In the genomic region with DNA sequence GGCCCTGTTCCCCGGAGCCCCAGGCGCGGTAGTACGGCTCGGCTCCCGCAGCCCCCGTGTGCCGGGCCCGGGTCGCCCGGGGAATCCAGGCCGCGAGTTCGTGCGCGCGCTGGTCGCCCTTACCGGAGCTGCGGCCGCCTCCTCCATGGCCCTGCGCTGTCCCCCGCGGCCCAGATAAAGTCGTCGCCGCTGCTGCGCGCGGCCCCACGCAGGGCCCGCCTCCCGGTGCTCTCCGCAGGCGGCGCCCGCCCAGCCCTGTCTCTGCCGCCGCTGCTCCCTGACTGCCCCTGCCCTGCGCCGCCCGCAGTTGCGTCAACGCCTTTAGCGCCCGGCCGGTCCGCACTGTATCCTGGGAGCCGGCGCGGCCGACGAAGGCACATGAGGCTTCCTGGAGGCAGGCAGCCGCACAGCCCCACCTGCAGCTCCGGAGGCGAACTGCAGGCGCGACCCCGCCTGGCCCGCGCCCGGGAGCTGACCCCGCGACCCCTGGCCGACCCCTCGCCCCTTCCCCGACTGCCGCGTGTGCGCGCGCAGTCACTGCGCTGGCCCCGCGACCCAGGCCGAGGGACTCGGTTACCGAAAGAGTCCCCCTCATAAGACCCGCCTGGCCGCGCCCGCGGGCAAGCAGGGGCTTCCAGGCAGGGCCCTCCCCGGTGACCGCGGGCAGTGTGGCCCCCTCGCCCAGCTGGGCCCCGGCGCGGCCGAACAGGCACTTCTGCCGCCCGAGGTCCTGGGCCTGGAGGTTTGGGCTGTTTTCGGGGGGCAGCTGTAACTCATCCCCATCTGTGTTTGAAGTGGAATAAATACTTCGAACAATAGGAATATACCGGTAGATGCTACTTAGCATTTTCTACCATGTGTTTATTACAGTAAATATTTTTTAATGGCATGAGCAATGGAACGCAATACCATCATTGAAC, we compare ENCODE assay signal across 1 cellular context.
TF ChIP-seq lines count a peak whose summit lies in the region.

No MANE protein-coding gene starts in this region.

TF ChIP-seq in K562, 482 proteins besides CTCF, POLR2A, EP300 and RAD21 (continued from another document and continues in another):
- TF ChIP-seq, protein P1, sequence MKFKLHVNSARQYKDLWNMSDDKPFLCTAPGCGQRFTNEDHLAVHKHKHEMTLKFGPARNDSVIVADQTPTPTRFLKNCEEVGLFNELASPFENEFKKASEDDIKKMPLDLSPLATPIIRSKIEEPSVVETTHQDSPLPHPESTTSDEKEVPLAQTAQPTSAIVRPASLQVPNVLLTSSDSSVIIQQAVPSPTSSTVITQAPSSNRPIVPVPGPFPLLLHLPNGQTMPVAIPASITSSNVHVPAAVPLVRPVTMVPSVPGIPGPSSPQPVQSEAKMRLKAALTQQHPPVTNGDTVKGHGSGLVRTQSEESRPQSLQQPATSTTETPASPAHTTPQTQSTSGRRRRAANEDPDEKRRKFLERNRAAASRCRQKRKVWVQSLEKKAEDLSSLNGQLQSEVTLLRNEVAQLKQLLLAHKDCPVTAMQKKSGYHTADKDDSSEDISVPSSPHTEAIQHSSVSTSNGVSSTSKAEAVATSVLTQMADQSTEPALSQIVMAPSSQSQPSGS (CRISPR knock-in tag; IDR thresholded peaks at IDR 0.05) = peak; percentile 80; the same call in 1 of the 2 replicates
- TF ChIP-seq ARNT (IDR thresholded peaks at IDR 0.05) (no peak), MYNN (IDR thresholded peaks at IDR 0.05) (no peak), MYNN (CRISPR knock-in tag; IDR thresholded peaks at IDR 0.05) (no peak), JUND (IDR thresholded peaks at IDR 0.05; ENCODE audit: borderline replicate concordance, low read depth, low read length) (peak; percentile 89), JUND (tag; IDR thresholded peaks at IDR 0.05; ENCODE audit: borderline replicate concordance, low read depth, low read length) (no peak; the same call in 2 of the 3 replicates), PTRF (tag; IDR thresholded peaks at IDR 0.05) (no peak), CCNT2 (IDR thresholded peaks at IDR 0.05; ENCODE audit: borderline replicate concordance, extremely low read depth, insufficient read length, low read depth, low read length) (peak; percentile 97), ZNF282 (CRISPR knock-in tag; IDR thresholded peaks at IDR 0.05) (peak; percentile 84), NCOA2 (IDR thresholded peaks at IDR 0.05; ENCODE audit: partially characterized antibody in 2 of 2) (no peak), HMGN3 (IDR thresholded peaks at IDR 0.05; ENCODE audit: borderline replicate concordance, extremely low read depth, insufficient read length, low read depth, low read length) (peak; percentile 98), SIN3B (IDR thresholded peaks at IDR 0.05; ENCODE audit: low read depth) (peak; percentile 77), GTF2E2 (tag; IDR thresholded peaks at IDR 0.05) (0 out of 2 replicates have a peak, but pooled peaks have one; percentile 19), BACH1 (tag; IDR thresholded peaks at IDR 0.05) (no peak), TAF7 (tag; IDR thresholded peaks at IDR 0.05) (no peak), RCOR1 (IDR thresholded peaks at IDR 0.05; ENCODE audit: borderline replicate concordance in 1 of 2, low read depth in 2 of 2, low read length in 2 of 2) (peak in 1 of 2 experiments; percentile 75; a peak in 2 of 4 replicates), MIER1 (IDR thresholded peaks at IDR 0.05; ENCODE audit: low read depth) (no peak), ZNF347 (CRISPR knock-in tag; IDR thresholded peaks at IDR 0.05; ENCODE audit: low read depth) (no peak), ZEB2 (IDR thresholded peaks at IDR 0.05) (0 out of 2 replicates have a peak, but pooled peaks have one; percentile 28), CBX5 (IDR thresholded peaks at IDR 0.05; ENCODE audit: borderline replicate concordance, low read depth) (peak; percentile 73; the same call in 1 of the 2 replicates), SIX5 (IDR thresholded peaks at IDR 0.05; ENCODE audit: borderline replicate concordance in 1 of 2, insufficient read depth in 1 of 2, low read depth in 1 of 2, low read length in 2 of 2) (peak in 1 of 2 experiments; percentile 40; a peak in 2 of 4 replicates), SP2 (IDR thresholded peaks at IDR 0.05; ENCODE audit: extremely low read depth, low read depth, low read length, poor library complexity, severe bottlenecking) (peak; percentile 85), MAFK (IDR thresholded peaks at IDR 0.05; ENCODE audit: low read length) (no peak; the same call in 1 of the 2 replicates), ZNF551 (CRISPR knock-in tag; IDR thresholded peaks at IDR 0.05) (no peak), SMC3 (conservative IDR thresholded peaks at IDR 0.05; ENCODE audit: insufficient read depth, low read depth, low read length) (0 out of 2 replicates have a peak, but pooled peaks have one; percentile 1), ZZZ3 (IDR thresholded peaks at IDR 0.05) (no peak)
- TF ChIP-seq, protein P2, sequence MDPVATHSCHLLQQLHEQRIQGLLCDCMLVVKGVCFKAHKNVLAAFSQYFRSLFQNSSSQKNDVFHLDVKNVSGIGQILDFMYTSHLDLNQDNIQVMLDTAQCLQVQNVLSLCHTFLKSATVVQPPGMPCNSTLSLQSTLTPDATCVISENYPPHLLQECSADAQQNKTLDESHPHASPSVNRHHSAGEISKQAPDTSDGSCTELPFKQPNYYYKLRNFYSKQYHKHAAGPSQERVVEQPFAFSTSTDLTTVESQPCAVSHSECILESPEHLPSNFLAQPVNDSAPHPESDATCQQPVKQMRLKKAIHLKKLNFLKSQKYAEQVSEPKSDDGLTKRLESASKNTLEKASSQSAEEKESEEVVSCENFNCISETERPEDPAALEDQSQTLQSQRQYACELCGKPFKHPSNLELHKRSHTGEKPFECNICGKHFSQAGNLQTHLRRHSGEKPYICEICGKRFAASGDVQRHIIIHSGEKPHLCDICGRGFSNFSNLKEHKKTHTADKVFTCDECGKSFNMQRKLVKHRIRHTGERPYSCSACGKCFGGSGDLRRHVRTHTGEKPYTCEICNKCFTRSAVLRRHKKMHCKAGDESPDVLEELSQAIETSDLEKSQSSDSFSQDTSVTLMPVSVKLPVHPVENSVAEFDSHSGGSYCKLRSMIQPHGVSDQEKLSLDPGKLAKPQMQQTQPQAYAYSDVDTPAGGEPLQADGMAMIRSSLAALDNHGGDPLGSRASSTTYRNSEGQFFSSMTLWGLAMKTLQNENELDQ (CRISPR knock-in tag; IDR thresholded peaks at IDR 0.05; ENCODE audit: borderline replicate concordance) = peak; percentile 83; the same call in 1 of the 2 replicates
- TF ChIP-seq, protein P3, sequence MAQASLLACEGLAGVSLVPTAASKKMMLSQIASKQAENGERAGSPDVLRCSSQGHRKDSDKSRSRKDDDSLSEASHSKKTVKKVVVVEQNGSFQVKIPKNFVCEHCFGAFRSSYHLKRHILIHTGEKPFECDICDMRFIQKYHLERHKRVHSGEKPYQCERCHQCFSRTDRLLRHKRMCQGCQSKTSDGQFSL (CRISPR knock-in tag; IDR thresholded peaks at IDR 0.05) = no peak; the same call in none of the 2 replicates
- TF ChIP-seq, protein P3 (tag; IDR thresholded peaks at IDR 0.05) = no peak
- TF ChIP-seq, protein P4, sequence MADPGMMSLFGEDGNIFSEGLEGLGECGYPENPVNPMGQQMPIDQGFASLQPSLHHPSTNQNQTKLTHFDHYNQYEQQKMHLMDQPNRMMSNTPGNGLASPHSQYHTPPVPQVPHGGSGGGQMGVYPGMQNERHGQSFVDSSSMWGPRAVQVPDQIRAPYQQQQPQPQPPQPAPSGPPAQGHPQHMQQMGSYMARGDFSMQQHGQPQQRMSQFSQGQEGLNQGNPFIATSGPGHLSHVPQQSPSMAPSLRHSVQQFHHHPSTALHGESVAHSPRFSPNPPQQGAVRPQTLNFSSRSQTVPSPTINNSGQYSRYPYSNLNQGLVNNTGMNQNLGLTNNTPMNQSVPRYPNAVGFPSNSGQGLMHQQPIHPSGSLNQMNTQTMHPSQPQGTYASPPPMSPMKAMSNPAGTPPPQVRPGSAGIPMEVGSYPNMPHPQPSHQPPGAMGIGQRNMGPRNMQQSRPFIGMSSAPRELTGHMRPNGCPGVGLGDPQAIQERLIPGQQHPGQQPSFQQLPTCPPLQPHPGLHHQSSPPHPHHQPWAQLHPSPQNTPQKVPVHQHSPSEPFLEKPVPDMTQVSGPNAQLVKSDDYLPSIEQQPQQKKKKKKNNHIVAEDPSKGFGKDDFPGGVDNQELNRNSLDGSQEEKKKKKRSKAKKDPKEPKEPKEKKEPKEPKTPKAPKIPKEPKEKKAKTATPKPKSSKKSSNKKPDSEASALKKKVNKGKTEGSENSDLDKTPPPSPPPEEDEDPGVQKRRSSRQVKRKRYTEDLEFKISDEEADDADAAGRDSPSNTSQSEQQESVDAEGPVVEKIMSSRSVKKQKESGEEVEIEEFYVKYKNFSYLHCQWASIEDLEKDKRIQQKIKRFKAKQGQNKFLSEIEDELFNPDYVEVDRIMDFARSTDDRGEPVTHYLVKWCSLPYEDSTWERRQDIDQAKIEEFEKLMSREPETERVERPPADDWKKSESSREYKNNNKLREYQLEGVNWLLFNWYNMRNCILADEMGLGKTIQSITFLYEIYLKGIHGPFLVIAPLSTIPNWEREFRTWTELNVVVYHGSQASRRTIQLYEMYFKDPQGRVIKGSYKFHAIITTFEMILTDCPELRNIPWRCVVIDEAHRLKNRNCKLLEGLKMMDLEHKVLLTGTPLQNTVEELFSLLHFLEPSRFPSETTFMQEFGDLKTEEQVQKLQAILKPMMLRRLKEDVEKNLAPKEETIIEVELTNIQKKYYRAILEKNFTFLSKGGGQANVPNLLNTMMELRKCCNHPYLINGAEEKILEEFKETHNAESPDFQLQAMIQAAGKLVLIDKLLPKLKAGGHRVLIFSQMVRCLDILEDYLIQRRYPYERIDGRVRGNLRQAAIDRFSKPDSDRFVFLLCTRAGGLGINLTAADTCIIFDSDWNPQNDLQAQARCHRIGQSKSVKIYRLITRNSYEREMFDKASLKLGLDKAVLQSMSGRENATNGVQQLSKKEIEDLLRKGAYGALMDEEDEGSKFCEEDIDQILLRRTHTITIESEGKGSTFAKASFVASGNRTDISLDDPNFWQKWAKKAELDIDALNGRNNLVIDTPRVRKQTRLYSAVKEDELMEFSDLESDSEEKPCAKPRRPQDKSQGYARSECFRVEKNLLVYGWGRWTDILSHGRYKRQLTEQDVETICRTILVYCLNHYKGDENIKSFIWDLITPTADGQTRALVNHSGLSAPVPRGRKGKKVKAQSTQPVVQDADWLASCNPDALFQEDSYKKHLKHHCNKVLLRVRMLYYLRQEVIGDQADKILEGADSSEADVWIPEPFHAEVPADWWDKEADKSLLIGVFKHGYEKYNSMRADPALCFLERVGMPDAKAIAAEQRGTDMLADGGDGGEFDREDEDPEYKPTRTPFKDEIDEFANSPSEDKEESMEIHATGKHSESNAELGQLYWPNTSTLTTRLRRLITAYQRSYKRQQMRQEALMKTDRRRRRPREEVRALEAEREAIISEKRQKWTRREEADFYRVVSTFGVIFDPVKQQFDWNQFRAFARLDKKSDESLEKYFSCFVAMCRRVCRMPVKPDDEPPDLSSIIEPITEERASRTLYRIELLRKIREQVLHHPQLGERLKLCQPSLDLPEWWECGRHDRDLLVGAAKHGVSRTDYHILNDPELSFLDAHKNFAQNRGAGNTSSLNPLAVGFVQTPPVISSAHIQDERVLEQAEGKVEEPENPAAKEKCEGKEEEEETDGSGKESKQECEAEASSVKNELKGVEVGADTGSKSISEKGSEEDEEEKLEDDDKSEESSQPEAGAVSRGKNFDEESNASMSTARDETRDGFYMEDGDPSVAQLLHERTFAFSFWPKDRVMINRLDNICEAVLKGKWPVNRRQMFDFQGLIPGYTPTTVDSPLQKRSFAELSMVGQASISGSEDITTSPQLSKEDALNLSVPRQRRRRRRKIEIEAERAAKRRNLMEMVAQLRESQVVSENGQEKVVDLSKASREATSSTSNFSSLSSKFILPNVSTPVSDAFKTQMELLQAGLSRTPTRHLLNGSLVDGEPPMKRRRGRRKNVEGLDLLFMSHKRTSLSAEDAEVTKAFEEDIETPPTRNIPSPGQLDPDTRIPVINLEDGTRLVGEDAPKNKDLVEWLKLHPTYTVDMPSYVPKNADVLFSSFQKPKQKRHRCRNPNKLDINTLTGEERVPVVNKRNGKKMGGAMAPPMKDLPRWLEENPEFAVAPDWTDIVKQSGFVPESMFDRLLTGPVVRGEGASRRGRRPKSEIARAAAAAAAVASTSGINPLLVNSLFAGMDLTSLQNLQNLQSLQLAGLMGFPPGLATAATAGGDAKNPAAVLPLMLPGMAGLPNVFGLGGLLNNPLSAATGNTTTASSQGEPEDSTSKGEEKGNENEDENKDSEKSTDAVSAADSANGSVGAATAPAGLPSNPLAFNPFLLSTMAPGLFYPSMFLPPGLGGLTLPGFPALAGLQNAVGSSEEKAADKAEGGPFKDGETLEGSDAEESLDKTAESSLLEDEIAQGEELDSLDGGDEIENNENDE (IDR thresholded peaks at IDR 0.05; ENCODE audit: low read depth, low read length) = no peak
- TF ChIP-seq, protein P5, sequence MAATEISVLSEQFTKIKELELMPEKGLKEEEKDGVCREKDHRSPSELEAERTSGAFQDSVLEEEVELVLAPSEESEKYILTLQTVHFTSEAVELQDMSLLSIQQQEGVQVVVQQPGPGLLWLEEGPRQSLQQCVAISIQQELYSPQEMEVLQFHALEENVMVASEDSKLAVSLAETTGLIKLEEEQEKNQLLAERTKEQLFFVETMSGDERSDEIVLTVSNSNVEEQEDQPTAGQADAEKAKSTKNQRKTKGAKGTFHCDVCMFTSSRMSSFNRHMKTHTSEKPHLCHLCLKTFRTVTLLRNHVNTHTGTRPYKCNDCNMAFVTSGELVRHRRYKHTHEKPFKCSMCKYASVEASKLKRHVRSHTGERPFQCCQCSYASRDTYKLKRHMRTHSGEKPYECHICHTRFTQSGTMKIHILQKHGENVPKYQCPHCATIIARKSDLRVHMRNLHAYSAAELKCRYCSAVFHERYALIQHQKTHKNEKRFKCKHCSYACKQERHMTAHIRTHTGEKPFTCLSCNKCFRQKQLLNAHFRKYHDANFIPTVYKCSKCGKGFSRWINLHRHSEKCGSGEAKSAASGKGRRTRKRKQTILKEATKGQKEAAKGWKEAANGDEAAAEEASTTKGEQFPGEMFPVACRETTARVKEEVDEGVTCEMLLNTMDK (IDR thresholded peaks at IDR 0.05; ENCODE audit: borderline replicate concordance, insufficient read depth, low read depth, low read length, poor library complexity, severe bottlenecking) = peak; percentile 87
- TF ChIP-seq, protein P6, sequence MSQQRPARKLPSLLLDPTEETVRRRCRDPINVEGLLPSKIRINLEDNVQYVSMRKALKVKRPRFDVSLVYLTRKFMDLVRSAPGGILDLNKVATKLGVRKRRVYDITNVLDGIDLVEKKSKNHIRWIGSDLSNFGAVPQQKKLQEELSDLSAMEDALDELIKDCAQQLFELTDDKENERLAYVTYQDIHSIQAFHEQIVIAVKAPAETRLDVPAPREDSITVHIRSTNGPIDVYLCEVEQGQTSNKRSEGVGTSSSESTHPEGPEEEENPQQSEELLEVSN (IDR thresholded peaks at IDR 0.05; ENCODE audit: borderline replicate concordance in 1 of 2, extremely low read depth in 1 of 2, insufficient read depth in 1 of 2, insufficient read length in 1 of 2, low read depth in 1 of 2, low read length in 1 of 2, poor library complexity in 1 of 2, severe bottlenecking in 1 of 2) = peak; percentile 71 to 84
- TF ChIP-seq, protein P7, sequence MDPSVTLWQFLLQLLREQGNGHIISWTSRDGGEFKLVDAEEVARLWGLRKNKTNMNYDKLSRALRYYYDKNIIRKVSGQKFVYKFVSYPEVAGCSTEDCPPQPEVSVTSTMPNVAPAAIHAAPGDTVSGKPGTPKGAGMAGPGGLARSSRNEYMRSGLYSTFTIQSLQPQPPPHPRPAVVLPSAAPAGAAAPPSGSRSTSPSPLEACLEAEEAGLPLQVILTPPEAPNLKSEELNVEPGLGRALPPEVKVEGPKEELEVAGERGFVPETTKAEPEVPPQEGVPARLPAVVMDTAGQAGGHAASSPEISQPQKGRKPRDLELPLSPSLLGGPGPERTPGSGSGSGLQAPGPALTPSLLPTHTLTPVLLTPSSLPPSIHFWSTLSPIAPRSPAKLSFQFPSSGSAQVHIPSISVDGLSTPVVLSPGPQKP (CRISPR knock-in tag; IDR thresholded peaks at IDR 0.05) = peak; percentile 73; the same call in 1 of the 2 replicates
